ENCODE assay signal across 9 cellular contexts in genomic region chr1:156624814-156625435, GRCh38. TPM values are rescaled to one million over a fixed set of nuclear protein-coding genes. Genes with fewer than 3 reads are reported as not detected.
DNase-seq lines count a peak whose midpoint lies in the region; ATAC-seq, FAIRE-seq and TF ChIP-seq lines count a peak whose summit lies in the region.
"Had no signal": no experiment of that assay in that cellular context is flagged by ENCODE, and none has a peak within 500 bp of the region (broad histone marks: within the 10 kb centered on the region; RNA-seq: fewer than 3 reads in every experiment).

No MANE protein-coding gene starts in this region.

- H4K20me1 ChIP-seq in keratinocyte (ENCODE audit: control insufficient read depth, extremely low read depth, insufficient read depth, low read length), result no peaks in the 10 kb centered on the region

- H3K9me1 ChIP-seq in keratinocyte (ENCODE audit: control insufficient read depth, extremely low read depth, insufficient read depth, low read length), result no peaks in the 10 kb centered on the region

- intact Hi-C loops in activated CD4-positive, alpha-beta T cell treated with anti-CD3 and anti-CD28 coated beads for 36 hours (cut with DNase I, micrococcal nuclease), result loop anchor here (1.0 to 5.0 kb wide), 4 partner anchors 32 to 82 kb away; partner anchors contain the start of gene CRABP2 (in 1 of the 2)

- no peak overlapping the region for H3K27ac Mint-ChIP-seq in activated CD4-positive, alpha-beta T cell treated with anti-CD3 and anti-CD28 coated beads for 36 hours

- in situ Hi-C loops in astrocyte of the cerebellum (cut with HindIII; ENCODE audit: low sequenced_read_pairs), result no loop called here

- peaks cover 36% of the 10 kb centered on the region for H3K27me3 ChIP-seq in keratinocyte (ENCODE audit: control insufficient read depth, extremely low read depth, insufficient read depth, low read length)

- ATAC-seq in activated CD4-positive, alpha-beta T cell treated with anti-CD3 and anti-CD28 coated beads for 36 hours, result no peak
- ATAC-seq in HG03025 (IDR thresholded peaks at IDR 0.05; ENCODE audit: low FRiP score, unreplicated experiment), result no peak

- H3K4me1 ChIP-seq in keratinocyte (ENCODE audit: control insufficient read depth, extremely low read depth, insufficient read depth, low read length), result no peaks in the 10 kb centered on the region

- FAIRE-seq in keratinocyte (lab: Jason Lieb, UNC), result no peak

- H3K36me3 Mint-ChIP-seq in activated CD4-positive, alpha-beta T cell treated with anti-CD3 and anti-CD28 coated beads for 36 hours (ENCODE audit: low read depth), result no peaks in the 10 kb centered on the region
- H3K36me3 Mint-ChIP-seq: CD4-positive, CD25-positive, alpha-beta regulatory T cell had no signal

- DNase-seq in activated CD4-positive, alpha-beta T cell treated with anti-CD3 and anti-CD28 coated beads for 36 hours, result peak; percentile 15
- DNase-seq in activated CD4-positive, alpha-beta T cell treated with anti-CD3 and anti-CD28 coated beads for 4 hours, result no peak
- no peak for DNase-seq in astrocyte of the cerebellum (ENCODE audit: low read depth)
- no peak for DNase-seq in keratinocyte (ENCODE audit: low read depth, low spot score)
- peak in 1 of 49 donors; percentile 40 for DNase-seq in substantia nigra (lab: John Stamatoyannopoulos, UW)
- no peak for DNase-seq in OCI-M1 (lab: John Stamatoyannopoulos, UW)
- DNase-seq in NCI-H748 (lab: John Stamatoyannopoulos, UW; ENCODE audit: unreplicated experiment), result no peak

- H3K79me2 ChIP-seq in keratinocyte (ENCODE audit: control insufficient read depth, insufficient read depth, low read length), result no peaks in the 10 kb centered on the region

- H3K4me3 ChIP-seq in astrocyte of the cerebellum (ENCODE audit: low read depth, low read length) (peak overlapping the region; percentile 24), keratinocyte (ENCODE audit: control insufficient read depth in 2 of 3, extremely low read depth in 1 of 3, insufficient read depth in 2 of 3, low read depth in 1 of 3, low read length in 3 of 3) (no peak overlapping the region)

- peak overlapping the region; percentile 28 for H3K4me3 Mint-ChIP-seq in activated CD4-positive, alpha-beta T cell treated with anti-CD3 and anti-CD28 coated beads for 36 hours

- no peak overlapping the region for H3K9ac ChIP-seq in keratinocyte (ENCODE audit: control insufficient read depth, extremely low read depth, insufficient read depth, low read length)

- H2AFZ ChIP-seq in keratinocyte (ENCODE audit: control insufficient read depth, low read length), result no peak overlapping the region

- H3K36me3 ChIP-seq in keratinocyte (ENCODE audit: control insufficient read depth in 2 of 2, extremely low read depth in 1 of 2, insufficient read depth in 2 of 2, low read length in 2 of 2), result no peaks in the 10 kb centered on the region

- H3K27ac ChIP-seq in keratinocyte (ENCODE audit: control insufficient read depth, insufficient read depth, low read length), result no peak overlapping the region
- peak overlapping the region; percentile 82 for H3K27ac ChIP-seq in substantia nigra (ENCODE audit: low read depth, low read length, poor library complexity, severe bottlenecking)

- no peak for TF ChIP-seq CTCF in astrocyte of the cerebellum (IDR thresholded peaks at IDR 0.05; ENCODE audit: low read depth, low read length, missing control alignments)
- TF ChIP-seq CTCF in keratinocyte (optimal IDR thresholded peaks at IDR 0.05 in 1 of 3, IDR thresholded peaks at IDR 0.05 in 1 of 3, conservative IDR thresholded peaks at IDR 0.05 in 1 of 3; ENCODE audit: extremely low read depth in 1 of 3, insufficient read depth in 2 of 3, low read length in 3 of 3), result no peak

- peak overlapping the region; percentile 66 for H3K4me2 ChIP-seq in keratinocyte (ENCODE audit: control insufficient read depth, extremely low read depth, insufficient read depth, low read depth, low read length)

- H3K4me1 Mint-ChIP-seq in activated CD4-positive, alpha-beta T cell treated with anti-CD3 and anti-CD28 coated beads for 36 hours, result peaks cover 6% of the 10 kb centered on the region

- no peaks in the 10 kb centered on the region for H3K9me3 ChIP-seq in keratinocyte (ENCODE audit: control insufficient read depth, low read depth, low read length)

- CTCF ChIA-PET in activated CD4-positive, alpha-beta T cell treated with anti-CD3 and anti-CD28 coated beads for 36 hours (lab: Charles Lee), result interaction anchor here (0.6 to 7.0 kb wide), 33 partner anchors 10 to 708 kb away, joined by 3 to 117 read pairs (median 4); partner anchors contain the start of genes CRABP2, NAXE and NTRK1

- no peaks in the 10 kb centered on the region for H3K9me3 Mint-ChIP-seq in activated CD4-positive, alpha-beta T cell treated with anti-CD3 and anti-CD28 coated beads for 36 hours (ENCODE audit: low read depth)
- H3K9me3 Mint-ChIP-seq: CD4-positive, CD25-positive, alpha-beta regulatory T cell had no signal

- H3K27me3 Mint-ChIP-seq in activated CD4-positive, alpha-beta T cell treated with anti-CD3 and anti-CD28 coated beads for 36 hours, result peaks cover 45% of the 10 kb centered on the region

- dilution Hi-C loops in keratinocyte (cut with MboI; ENCODE audit: extremely low pct_ligation_motif_present, low sequenced_read_pairs), result no loop called here

- POLR2A ChIA-PET in activated CD4-positive, alpha-beta T cell treated with anti-CD3 and anti-CD28 coated beads for 36 hours (lab: Charles Lee), result interaction anchor here (1.0 kb wide), 1 partner anchor 36 kb away, joined by 3 read pairs; no protein-coding TSS in a partner anchor

RNA-seq across cellular contexts. Expression of gene HAPLN2, which starts 5.7 kb away (rescaled TPM):
- total RNA-seq in activated CD4-positive, alpha-beta T cell treated with anti-CD3 and anti-CD28 coated beads for 36 hours, result under 1 TPM in 1 of 2 experiments, not detected in 1; 0.34 TPM
- not detected in 3 replicates for polyA plus RNA-seq in keratinocyte
- polyA plus RNA-seq in keratinocyte (2011; ENCODE audit: low read depth), result not detected
- not detected in 2 replicates for polyA plus RNA-seq in keratinocyte (2011; cell fraction: cytosol; rRNA removed)
- 0.22 TPM in 1 of 2 replicates, not detected in the other for polyA plus RNA-seq in keratinocyte (2011; cell fraction: nucleus; rRNA removed)
- polyA plus RNA-seq in keratinocyte (2012; ENCODE audit: low replicate concordance), result not detected in 2 replicates
- not detected in 3 replicates for polyA minus RNA-seq in keratinocyte
- not detected for polyA minus RNA-seq in keratinocyte (2011; cell fraction: cytosol; rRNA and poly(A)+ RNA removed)
- not detected in 2 replicates for polyA minus RNA-seq in keratinocyte (2011; cell fraction: nucleus; rRNA and poly(A)+ RNA removed)
- total RNA-seq: CD4-positive, CD25-positive, alpha-beta regulatory T cell had no signal
- polyA plus RNA-seq: CD4-positive, CD25-positive, alpha-beta regulatory T cell had no signal

RNA-seq across cellular contexts. Expression of gene BCAN, which starts 17.0 kb away (rescaled TPM):
- not detected for total RNA-seq in activated CD4-positive, alpha-beta T cell treated with anti-CD3 and anti-CD28 coated beads for 36 hours
- polyA plus RNA-seq in keratinocyte, result not detected in 3 replicates
- not detected for polyA plus RNA-seq in keratinocyte (2011; ENCODE audit: low read depth)
- 0.04 TPM in 1 of 2 replicates, not detected in the other for polyA plus RNA-seq in keratinocyte (2011; cell fraction: cytosol; rRNA removed)
- polyA plus RNA-seq in keratinocyte (2011; cell fraction: nucleus; rRNA removed), result not detected in 2 replicates
- polyA plus RNA-seq in keratinocyte (2012; ENCODE audit: low replicate concordance), result not detected in 2 replicates
- not detected in 3 replicates for polyA minus RNA-seq in keratinocyte
- polyA minus RNA-seq in keratinocyte (2011; cell fraction: cytosol; rRNA and poly(A)+ RNA removed), result not detected
- not detected in 2 replicates for polyA minus RNA-seq in keratinocyte (2011; cell fraction: nucleus; rRNA and poly(A)+ RNA removed)
- total RNA-seq: CD4-positive, CD25-positive, alpha-beta regulatory T cell had no signal
- polyA plus RNA-seq: CD4-positive, CD25-positive, alpha-beta regulatory T cell had no signal

RNA-seq across cellular contexts. Expression of gene GPATCH4, which starts 23.6 kb away (rescaled TPM):
- 10 to 100 TPM; 38.5 to 48.7 TPM for total RNA-seq in activated CD4-positive, alpha-beta T cell treated with anti-CD3 and anti-CD28 coated beads for 36 hours
- 31.8 to 48.9 TPM (median 43.5 TPM) in 3 replicates for polyA plus RNA-seq in keratinocyte
- polyA plus RNA-seq in keratinocyte (2011; ENCODE audit: low read depth), result 21.5 TPM
- 32.0 and 41.4 TPM in 2 replicates for polyA plus RNA-seq in keratinocyte (2011; cell fraction: cytosol; rRNA removed)
- polyA plus RNA-seq in keratinocyte (2011; cell fraction: nucleus; rRNA removed), result 43.6 and 52.9 TPM in 2 replicates
- polyA plus RNA-seq in keratinocyte (2012; ENCODE audit: low replicate concordance), result 27.0 and 53.5 TPM in 2 replicates
- 30.0 to 49.1 TPM (median 34.6 TPM) in 3 replicates for polyA minus RNA-seq in keratinocyte
- 23.0 TPM for polyA minus RNA-seq in keratinocyte (2011; cell fraction: cytosol; rRNA and poly(A)+ RNA removed)
- polyA minus RNA-seq in keratinocyte (2011; cell fraction: nucleus; rRNA and poly(A)+ RNA removed), result 16.1 and 17.0 TPM in 2 replicates

RNA-seq across cellular contexts. Expression of gene NAXE, which starts 33.3 kb away (rescaled TPM):
- total RNA-seq in activated CD4-positive, alpha-beta T cell treated with anti-CD3 and anti-CD28 coated beads for 36 hours, result 10 to 100 TPM; 79.9 to 82.0 TPM
- polyA plus RNA-seq in keratinocyte, result 74.7 to 93.4 TPM (median 81.3 TPM) in 3 replicates
- polyA plus RNA-seq in keratinocyte (2011; ENCODE audit: low read depth), result 12.0 TPM
- polyA plus RNA-seq in keratinocyte (2011; cell fraction: cytosol; rRNA removed), result 110 and 130 TPM in 2 replicates
- polyA plus RNA-seq in keratinocyte (2011; cell fraction: nucleus; rRNA removed), result 51.8 and 72.4 TPM in 2 replicates
- 92.1 and 108 TPM in 2 replicates for polyA plus RNA-seq in keratinocyte (2012; ENCODE audit: low replicate concordance)
- 68.2 to 115 TPM (median 76.5 TPM) in 3 replicates for polyA minus RNA-seq in keratinocyte
- polyA minus RNA-seq in keratinocyte (2011; cell fraction: cytosol; rRNA and poly(A)+ RNA removed), result 75.4 TPM
- 17.5 and 19.5 TPM in 2 replicates for polyA minus RNA-seq in keratinocyte (2011; cell fraction: nucleus; rRNA and poly(A)+ RNA removed)

RNA-seq across cellular contexts. Expression of gene TTC24, which starts 45.4 kb away (rescaled TPM):
- total RNA-seq in activated CD4-positive, alpha-beta T cell treated with anti-CD3 and anti-CD28 coated beads for 36 hours, result 1 to 10 TPM; 7.3 to 9.1 TPM
- not detected in 3 replicates for polyA plus RNA-seq in keratinocyte
- not detected for polyA plus RNA-seq in keratinocyte (2011; ENCODE audit: low read depth)
- not detected in 2 replicates for polyA plus RNA-seq in keratinocyte (2011; cell fraction: cytosol; rRNA removed)
- not detected in 2 replicates for polyA plus RNA-seq in keratinocyte (2011; cell fraction: nucleus; rRNA removed)
- polyA plus RNA-seq in keratinocyte (2012; ENCODE audit: low replicate concordance), result not detected in 2 replicates
- not detected in 3 replicates for polyA minus RNA-seq in keratinocyte
- polyA minus RNA-seq in keratinocyte (2011; cell fraction: cytosol; rRNA and poly(A)+ RNA removed), result not detected
- polyA minus RNA-seq in keratinocyte (2011; cell fraction: nucleus; rRNA and poly(A)+ RNA removed), result not detected in 2 replicates
